Comparison of ENCODE assay signal across 19 cellular contexts in genomic region chr13:92640936-92641335, GRCh38.
"Had no signal": no experiment of that assay in that cellular context is flagged by ENCODE, and none has a peak within 500 bp of the region (broad histone marks: within the 10 kb centered on the region; RNA-seq: fewer than 3 reads in every experiment).

No MANE protein-coding gene starts in this region.

- H3K9me3 ChIP-seq: esophagus muscularis mucosa, gastroesophageal sphincter, lower lobe of right lung, psoas muscle, testis had no signal

- H3K27me3 Mint-ChIP-seq: memory B cell; stimulated activated naive B cell treated with anti-CD40 and anti-IgM and Interleukin-4, amounts not matched to agents 10 μg/mL and 1 μg/mL and 100 μg/mL, for 72 hours; stimulated activated naive CD8-positive, alpha-beta T cell treated with anti-CD3 and anti-CD28 coated beads, Interleukin-15, amount 100 ng/mL, for 72 hours had no signal

- H3K36me3 Mint-ChIP-seq: memory B cell; stimulated activated naive B cell treated with anti-CD40 and anti-IgM and Interleukin-4, amounts not matched to agents 10 μg/mL and 1 μg/mL and 100 μg/mL, for 72 hours had no signal

- H3K4me1 Mint-ChIP-seq: memory B cell; nephron; stimulated activated naive B cell treated with anti-CD40 and anti-IgM and Interleukin-4, amounts not matched to agents 10 μg/mL and 1 μg/mL and 100 μg/mL, for 72 hours; stimulated activated naive CD8-positive, alpha-beta T cell treated with anti-CD3 and anti-CD28 coated beads, Interleukin-15, amount 100 ng/mL, for 72 hours had no signal

- H3K4me1 ChIP-seq: esophagus muscularis mucosa, gastroesophageal sphincter, left ventricle myocardium inferior, lower lobe of right lung, psoas muscle, testis had no signal

- H3K4me3 Mint-ChIP-seq: memory B cell; nephron; stimulated activated naive B cell treated with anti-CD40 and anti-IgM and Interleukin-4, amounts not matched to agents 10 μg/mL and 1 μg/mL and 100 μg/mL, for 72 hours; stimulated activated naive CD8-positive, alpha-beta T cell treated with anti-CD3 and anti-CD28 coated beads, Interleukin-15, amount 100 ng/mL, for 72 hours had no signal

- H3K27ac Mint-ChIP-seq: memory B cell; nephron; stimulated activated naive B cell treated with anti-CD40 and anti-IgM and Interleukin-4, amounts not matched to agents 10 μg/mL and 1 μg/mL and 100 μg/mL, for 72 hours; stimulated activated naive CD8-positive, alpha-beta T cell treated with anti-CD3 and anti-CD28 coated beads, Interleukin-15, amount 100 ng/mL, for 72 hours had no signal

- ATAC-seq: gastroesophageal sphincter; left cardiac atrium; lower lobe of right lung; psoas muscle; sciatic nerve; stimulated activated naive B cell treated with anti-CD40 and anti-IgM and Interleukin-4, amounts not matched to agents 10 μg/mL and 1 μg/mL and 100 μg/mL, for 72 hours; stimulated activated naive CD8-positive, alpha-beta T cell treated with anti-CD3 and anti-CD28 coated beads, Interleukin-15, amount 100 ng/mL, for 72 hours had no signal

- DNase-seq: effector memory CD4-positive, alpha-beta T cell; glutamatergic neuron; left cardiac atrium; left ventricle myocardium inferior; lower lobe of right lung; midbrain; psoas muscle; stimulated activated CD4-positive, alpha-beta T cell treated with anti-CD3 and anti-CD28 coated beads, Interleukin-2, amount 100 ng/mL, for 24 hours; stimulated activated CD4-positive, alpha-beta T cell treated with anti-CD3 and anti-CD28 coated beads, Interleukin-4, amount 100 ng/mL, for 4 hours; stimulated activated naive B cell treated with anti-CD40 and anti-IgM and Interleukin-4, amounts not matched to agents 10 μg/mL and 1 μg/mL and 100 μg/mL, for 72 hours; stimulated activated naive CD8-positive, alpha-beta T cell treated with anti-CD3 and anti-CD28 coated beads, Interleukin-15, amount 100 ng/mL, for 72 hours; testis; trophoblast cell had no signal

- H3K27me3 ChIP-seq: esophagus muscularis mucosa, gastroesophageal sphincter, testis had no signal

- H3K27ac ChIP-seq: esophagus muscularis mucosa, gastroesophageal sphincter, left ventricle myocardium inferior, lower lobe of right lung, psoas muscle, skin epidermis, testis had no signal

- H3K4me3 ChIP-seq: esophagus muscularis mucosa, gastroesophageal sphincter, left ventricle myocardium inferior, lower lobe of right lung, psoas muscle, skin epidermis, testis had no signal
